Comparison of ENCODE assay signal across 19 cellular contexts in genomic region chr7:18558503-18558902, GRCh38.
A peak's percentile ranks its signal among the peaks of the same experiment; 100 is the strongest.
DNase-seq lines count a peak whose midpoint lies in the region; ATAC-seq, FAIRE-seq and TF ChIP-seq lines count a peak whose summit lies in the region.
"Had no signal": no experiment of that assay in that cellular context is flagged by ENCODE, and none has a peak within 500 bp of the region (broad histone marks: within the 10 kb centered on the region; RNA-seq: fewer than 3 reads in every experiment).

No MANE protein-coding gene starts in this region.

- no peak for TF ChIP-seq CTCF in kidney epithelial cell (IDR thresholded peaks at IDR 0.05; ENCODE audit: insufficient read depth, low read length, poor library complexity, severe bottlenecking)
- TF ChIP-seq CTCF in CD8-positive, alpha-beta T cell (IDR thresholded peaks at IDR 0.05): no peak

- intact Hi-C loops in CD8-positive, alpha-beta T cell (cut with DNase I, micrococcal nuclease): no loop called here

- H3K36me3 ChIP-seq in kidney epithelial cell (ENCODE audit: control insufficient read depth, insufficient read depth, low read length): no peaks in the 10 kb centered on the region
- H3K36me3 ChIP-seq in CD8-positive, alpha-beta T cell (ENCODE audit: insufficient read depth, low read length): no peaks in the 10 kb centered on the region
- H3K36me3 ChIP-seq: brain microvascular endothelial cell, gastrocnemius medialis, tibial nerve had no signal

- no peaks in the 10 kb centered on the region for H3K4me1 ChIP-seq in CD8-positive, alpha-beta T cell (ENCODE audit: insufficient read depth, low read length)

- DNase-seq in A172 (ENCODE audit: low spot score): peak; percentile 48
- DNase-seq in GM12892 (ENCODE audit: insufficient read length): no peak
- no peak for DNase-seq in RCC 7860 (ENCODE audit: low spot score)
- DNase-seq in kidney epithelial cell (ENCODE audit: low read depth): peak; percentile 38
- no peak for DNase-seq in ecto neural progenitor cell (ENCODE audit: low spot score)
- DNase-seq in CD8-positive, alpha-beta T cell: no peak
- DNase-seq in cerebellar nuclear complex (lab: John Stamatoyannopoulos, UW): no peak
- no peak for DNase-seq in GF-D8 (lab: John Stamatoyannopoulos, UW)
- DNase-seq: activated CD4-positive, alpha-beta memory T cell treated with anti-CD3 and anti-CD28 coated beads for 36 hours; activated T-cell treated with anti-CD3 and anti-CD28 coated beads, Interleukin-2, amount 50 U/mL, for 1 hour; brain microvascular endothelial cell; gastrocnemius medialis; NCI-H187; NCI-H446; Right ventricle myocardium superior had no signal

- CTCF ChIA-PET in CD8-positive, alpha-beta T cell (lab: Charles Lee): no interaction called here

- H3K4me3 ChIP-seq in kidney epithelial cell (ENCODE audit: low read depth, low read length): no peak overlapping the region
- H3K4me3 ChIP-seq in CD8-positive, alpha-beta T cell (ENCODE audit: low read depth, low read length): no peak overlapping the region
- H3K4me3 ChIP-seq: gastrocnemius medialis, tibial nerve had no signal

- POLR2A ChIA-PET in CD8-positive, alpha-beta T cell (lab: Charles Lee): interaction anchor here (0.6 kb wide), 1 partner anchor 10 kb away, joined by 3 read pairs; no protein-coding TSS in a partner anchor

- no peak overlapping the region for H3K27ac Mint-ChIP-seq in CD8-positive, alpha-beta T cell
- H3K27ac Mint-ChIP-seq: activated CD4-positive, alpha-beta memory T cell treated with anti-CD3 and anti-CD28 coated beads for 36 hours; activated naive CD4-positive, alpha-beta T cell treated with anti-CD3 and anti-CD28 coated beads, Interleukin-2, amount 50 U/mL, for 24 hours had no signal

- H3K4me1 Mint-ChIP-seq in CD8-positive, alpha-beta T cell (ENCODE audit: low read depth): no peaks in the 10 kb centered on the region
- H3K4me1 Mint-ChIP-seq: activated naive CD4-positive, alpha-beta T cell treated with anti-CD3 and anti-CD28 coated beads, Interleukin-2, amount 50 U/mL, for 24 hours had no signal

- ATAC-seq in CD8-positive, alpha-beta T cell: no peak
- ATAC-seq: gastrocnemius medialis, HepG2, left lobe of liver had no signal

- no peaks in the 10 kb centered on the region for H3K9me3 Mint-ChIP-seq in CD8-positive, alpha-beta T cell
- H3K9me3 Mint-ChIP-seq: activated CD4-positive, alpha-beta memory T cell treated with anti-CD3 and anti-CD28 coated beads for 36 hours had no signal

- no peak for TF ChIP-seq POLR2A in GM12892 (IDR thresholded peaks at IDR 0.05; ENCODE audit: low read depth, low read length)

- no peaks in the 10 kb centered on the region for H3K27me3 Mint-ChIP-seq in CD8-positive, alpha-beta T cell (ENCODE audit: low read depth)
- H3K27me3 Mint-ChIP-seq: activated CD4-positive, alpha-beta memory T cell treated with anti-CD3 and anti-CD28 coated beads for 36 hours; activated naive CD4-positive, alpha-beta T cell treated with anti-CD3 and anti-CD28 coated beads, Interleukin-2, amount 50 U/mL, for 24 hours had no signal

- no peaks in the 10 kb centered on the region for H3K9me3 ChIP-seq in CD8-positive, alpha-beta T cell (ENCODE audit: low read length)
- H3K9me3 ChIP-seq: gastrocnemius medialis, tibial nerve had no signal

- H3K36me3 Mint-ChIP-seq in CD8-positive, alpha-beta T cell: no peaks in the 10 kb centered on the region
- H3K36me3 Mint-ChIP-seq: activated CD4-positive, alpha-beta memory T cell treated with anti-CD3 and anti-CD28 coated beads for 36 hours; activated naive CD4-positive, alpha-beta T cell treated with anti-CD3 and anti-CD28 coated beads, Interleukin-2, amount 50 U/mL, for 24 hours had no signal

- no peak overlapping the region for H3K27ac ChIP-seq in CD8-positive, alpha-beta T cell (ENCODE audit: low read depth, low read length)
- H3K27ac ChIP-seq: brain microvascular endothelial cell, gastrocnemius medialis had no signal

- FAIRE-seq in GM12892 (lab: Jason Lieb, UNC) (peak; percentile 86), RCC 7860 (lab: Jason Lieb, UNC) (peak; percentile 80)
- FAIRE-seq: HepG2 had no signal

- H3K27me3 ChIP-seq in kidney epithelial cell (ENCODE audit: control insufficient read depth, insufficient read depth, low read length): no peaks in the 10 kb centered on the region
- no peaks in the 10 kb centered on the region for H3K27me3 ChIP-seq in CD8-positive, alpha-beta T cell (ENCODE audit: insufficient read depth, low read length)
- H3K27me3 ChIP-seq: brain microvascular endothelial cell, gastrocnemius medialis, tibial nerve had no signal

- no peak overlapping the region for H3K4me3 Mint-ChIP-seq in CD8-positive, alpha-beta T cell
- H3K4me3 Mint-ChIP-seq: activated CD4-positive, alpha-beta memory T cell treated with anti-CD3 and anti-CD28 coated beads for 36 hours; activated naive CD4-positive, alpha-beta T cell treated with anti-CD3 and anti-CD28 coated beads, Interleukin-2, amount 50 U/mL, for 24 hours had no signal

Comparison
In these comparisons a context has a peak if more than half of its experiments do, and no peak if none do; other contexts are left out.
1. DNase-seq: peak in A172 (single experiment) and kidney epithelial cell (single experiment); none in GM12892 (single experiment), RCC 7860 (single experiment), ecto neural progenitor cell (single experiment), CD8-positive, alpha-beta T cell (0 of 7), cerebellar nuclear complex (0 of 2) and GF-D8 (single experiment).